ENCODE assay signal across 14 cellular contexts in the genomic region with DNA sequence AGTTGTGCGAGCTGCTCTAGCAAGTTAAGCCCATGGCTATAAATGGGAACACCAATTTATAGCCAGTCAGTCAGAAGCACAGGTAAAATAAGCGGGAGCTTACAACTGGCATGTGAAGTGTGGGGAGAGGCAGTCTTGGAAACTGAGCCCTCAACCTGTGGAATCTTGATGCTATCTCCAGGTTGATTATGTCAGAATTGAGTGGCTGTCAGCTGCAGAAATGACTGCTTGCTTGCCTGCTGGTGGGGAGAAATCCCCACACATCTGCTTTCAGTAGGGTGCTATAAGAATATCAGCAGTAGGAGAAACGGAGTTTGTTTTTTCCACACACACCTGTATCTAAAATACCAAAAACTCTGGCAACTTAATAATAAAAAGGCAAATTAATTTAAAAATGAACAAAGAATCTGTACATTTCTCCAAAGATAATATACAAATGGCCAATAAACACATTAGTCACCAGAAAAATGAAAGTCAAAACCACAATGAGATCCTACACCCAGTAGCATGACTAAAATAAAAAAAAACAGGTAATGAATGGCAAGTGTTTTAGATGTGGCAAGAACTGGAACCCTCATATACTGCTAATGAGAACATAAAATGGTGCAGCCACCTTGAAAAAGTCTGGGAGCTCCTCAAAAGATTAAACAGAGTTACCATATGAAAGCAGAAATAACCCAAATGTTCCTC. TPM values are rescaled to one million over a fixed set of nuclear protein-coding genes. Genes with fewer than 3 reads are reported as not detected.
DNase-seq lines count a peak whose midpoint lies in the region; ATAC-seq, FAIRE-seq and TF ChIP-seq lines count a peak whose summit lies in the region.
"Had no signal": no experiment of that assay in that cellular context is flagged by ENCODE, and none has a peak within 500 bp of the region (broad histone marks: within the 10 kb centered on the region; RNA-seq: fewer than 3 reads in every experiment).

No MANE protein-coding gene starts in this region.

- DNase-seq in EH (ENCODE audit: low read depth), result peak; percentile 49
- DNase-seq in GM12891 (ENCODE audit: insufficient read length, low spot score), result no peak
- peak; percentile 11 for DNase-seq in kidney tubule cell (ENCODE audit: low spot score)
- DNase-seq in progenitor cell of endocrine pancreas (ENCODE audit: low spot score, unreplicated experiment), result no peak
- DNase-seq in stimulated activated CD4-positive, alpha-beta T cell treated with anti-CD3 and anti-CD28 coated beads, Interleukin-4, amount 100 ng/mL, for 4 hours, result no peak
- no peak for DNase-seq in NCI-H2029 (lab: John Stamatoyannopoulos, UW)
- DNase-seq in activated T-helper 2 cell treated with anti-CD3 and anti-CD28 coated beads, Interferon-gamma antibody, Interleukin-2, Interleukin-4, amounts not matched to agents 10 μg/mL and 5 μg/mL and 100 μg/mL, durations not matched to agents 14 hours and 24 hours and 36 hours (ENCODE audit: low spot score), result no peak
- DNase-seq: aorta, NCI-H146, T1000 had no signal

- TF ChIP-seq POLR2A in GM12891 (IDR thresholded peaks at IDR 0.05; ENCODE audit: low read depth, low read length), result no peak

- H3K27ac Mint-ChIP-seq in activated T-helper 17 cell treated with anti-CD3 and anti-CD28 coated beads, Interleukin-2, amount 50 U/mL, for 72 hours, result peak overlapping the region; percentile 17
- no peak overlapping the region for H3K27ac Mint-ChIP-seq in progenitor cell of endocrine pancreas
- no peak overlapping the region for H3K27ac Mint-ChIP-seq in activated T-helper 2 cell treated with anti-CD3 and anti-CD28 coated beads, Interferon-gamma antibody, Interleukin-2, Interleukin-4, amounts not matched to agents 10 μg/mL and 5 μg/mL and 100 μg/mL, durations not matched to agents 14 hours and 24 hours and 36 hours
- H3K27ac Mint-ChIP-seq: natural killer cell treated with Interleukin-12 subunit alpha and Interleukin-12 subunit beta and Interleukin-15 and Interleukin-18, amount 100 ng/mL, for 72 hours had no signal

- no peaks in the 10 kb centered on the region for H3K27me3 Mint-ChIP-seq in activated T-helper 17 cell treated with anti-CD3 and anti-CD28 coated beads, Interleukin-2, amount 50 U/mL, for 72 hours
- H3K27me3 Mint-ChIP-seq in progenitor cell of endocrine pancreas, result no peaks in the 10 kb centered on the region
- no peaks in the 10 kb centered on the region for H3K27me3 Mint-ChIP-seq in activated T-helper 2 cell treated with anti-CD3 and anti-CD28 coated beads, Interferon-gamma antibody, Interleukin-2, Interleukin-4, amounts not matched to agents 10 μg/mL and 5 μg/mL and 100 μg/mL, durations not matched to agents 14 hours and 24 hours and 36 hours (ENCODE audit: low read depth)
- H3K27me3 Mint-ChIP-seq: natural killer cell treated with Interleukin-12 subunit alpha and Interleukin-12 subunit beta and Interleukin-15 and Interleukin-18, amount 100 ng/mL, for 72 hours had no signal

- H3K9me3 Mint-ChIP-seq in activated T-helper 17 cell treated with anti-CD3 and anti-CD28 coated beads, Interleukin-2, amount 50 U/mL, for 72 hours, result no peaks in the 10 kb centered on the region
- no peaks in the 10 kb centered on the region for H3K9me3 Mint-ChIP-seq in progenitor cell of endocrine pancreas (ENCODE audit: low read depth)
- no peaks in the 10 kb centered on the region for H3K9me3 Mint-ChIP-seq in activated T-helper 2 cell treated with anti-CD3 and anti-CD28 coated beads, Interferon-gamma antibody, Interleukin-2, Interleukin-4, amounts not matched to agents 10 μg/mL and 5 μg/mL and 100 μg/mL, durations not matched to agents 14 hours and 24 hours and 36 hours
- H3K9me3 Mint-ChIP-seq: natural killer cell treated with Interleukin-12 subunit alpha and Interleukin-12 subunit beta and Interleukin-15 and Interleukin-18, amount 100 ng/mL, for 72 hours had no signal

- peaks cover 16% of the 10 kb centered on the region for H3K4me1 Mint-ChIP-seq in activated T-helper 17 cell treated with anti-CD3 and anti-CD28 coated beads, Interleukin-2, amount 50 U/mL, for 72 hours
- peaks cover 10% of the 10 kb centered on the region for H3K4me1 Mint-ChIP-seq in progenitor cell of endocrine pancreas (ENCODE audit: low read depth)
- peaks cover 16% of the 10 kb centered on the region for H3K4me1 Mint-ChIP-seq in activated T-helper 2 cell treated with anti-CD3 and anti-CD28 coated beads, Interferon-gamma antibody, Interleukin-2, Interleukin-4, amounts not matched to agents 10 μg/mL and 5 μg/mL and 100 μg/mL, durations not matched to agents 14 hours and 24 hours and 36 hours (ENCODE audit: low read depth)

- intact Hi-C loops in activated T-helper 2 cell treated with anti-CD3 and anti-CD28 coated beads, Interferon-gamma antibody, Interleukin-2, Interleukin-4, amounts not matched to agents 10 μg/mL and 5 μg/mL and 100 μg/mL, durations not matched to agents 14 hours and 24 hours and 36 hours (cut with micrococcal nuclease), result no loop called here

- peaks cover 20% of the 10 kb centered on the region for H3K36me3 Mint-ChIP-seq in activated T-helper 17 cell treated with anti-CD3 and anti-CD28 coated beads, Interleukin-2, amount 50 U/mL, for 72 hours (ENCODE audit: low read depth)
- H3K36me3 Mint-ChIP-seq in progenitor cell of endocrine pancreas (ENCODE audit: insufficient read depth), result peaks cover 2% of the 10 kb centered on the region
- peaks cover 3% of the 10 kb centered on the region for H3K36me3 Mint-ChIP-seq in activated T-helper 2 cell treated with anti-CD3 and anti-CD28 coated beads, Interferon-gamma antibody, Interleukin-2, Interleukin-4, amounts not matched to agents 10 μg/mL and 5 μg/mL and 100 μg/mL, durations not matched to agents 14 hours and 24 hours and 36 hours (ENCODE audit: low read depth)
- H3K36me3 Mint-ChIP-seq: natural killer cell treated with Interleukin-12 subunit alpha and Interleukin-12 subunit beta and Interleukin-15 and Interleukin-18, amount 100 ng/mL, for 72 hours had no signal

- peak; percentile 93 for ATAC-seq in activated T-helper 17 cell treated with anti-CD3 and anti-CD28 coated beads, Interleukin-2, amount 50 U/mL, for 72 hours (replicated peaks)
- ATAC-seq: Right ventricle myocardium inferior had no signal

- H3K4me3 Mint-ChIP-seq in activated T-helper 17 cell treated with anti-CD3 and anti-CD28 coated beads, Interleukin-2, amount 50 U/mL, for 72 hours, result no peak overlapping the region
- no peak overlapping the region for H3K4me3 Mint-ChIP-seq in progenitor cell of endocrine pancreas (ENCODE audit: low read depth)
- H3K4me3 Mint-ChIP-seq in activated T-helper 2 cell treated with anti-CD3 and anti-CD28 coated beads, Interferon-gamma antibody, Interleukin-2, Interleukin-4, amounts not matched to agents 10 μg/mL and 5 μg/mL and 100 μg/mL, durations not matched to agents 14 hours and 24 hours and 36 hours (ENCODE audit: low read depth), result no peak overlapping the region
- H3K4me3 Mint-ChIP-seq: natural killer cell treated with Interleukin-12 subunit alpha and Interleukin-12 subunit beta and Interleukin-15 and Interleukin-18, amount 100 ng/mL, for 72 hours had no signal

- TF ChIP-seq CTCF in progenitor cell of endocrine pancreas (IDR thresholded peaks at IDR 0.05; ENCODE audit: unreplicated experiment), result no peak

- FAIRE-seq in GM12891 (lab: Jason Lieb, UNC), result peak; percentile 72
- FAIRE-seq: G401.6 had no signal

TF ChIP-seq in GM12891, 5 proteins besides CTCF, POLR2A, EP300 and RAD21:
- TF ChIP-seq POU2F2 (IDR thresholded peaks at IDR 0.05; ENCODE audit: low read depth, low read length) (no peak), TAF1 (IDR thresholded peaks at IDR 0.05; ENCODE audit: low read depth, low read length) (no peak), PAX5 (IDR thresholded peaks at IDR 0.05; ENCODE audit: insufficient read depth, low read length, severe bottlenecking) (no peak), SPI1 (IDR thresholded peaks at IDR 0.05; ENCODE audit: low read depth, low read length) (no peak), POLR2AphosphoS5 (IDR thresholded peaks at IDR 0.05; ENCODE audit: low read depth, low read length) (no peak)

RNA-seq across cellular contexts. Expression of a gene that starts 26.0 kb away (rescaled TPM):
- polyA plus RNA-seq in GM12891 (2012; ENCODE audit: low read depth, missing spikeins), result 74.4 TPM
- total RNA-seq in activated T-helper 17 cell treated with anti-CD3 and anti-CD28 coated beads, Interleukin-2, amount 50 U/mL, for 72 hours, result 100 to 1,000 TPM in 1 of 2 donors, 10 to 100 TPM in 1; 97.5 to 130 TPM
- 121 and 127 TPM in 2 replicates for total RNA-seq in progenitor cell of endocrine pancreas
- 144 and 155 TPM in 2 replicates for total RNA-seq in activated T-helper 2 cell treated with anti-CD3 and anti-CD28 coated beads, Interferon-gamma antibody, Interleukin-2, Interleukin-4, amounts not matched to agents 10 μg/mL and 5 μg/mL and 100 μg/mL, durations not matched to agents 14 hours and 24 hours and 36 hours

Comparison
In these comparisons a context has a peak if more than half of its experiments do, and no peak if none do; other contexts are left out.
1. DNase-seq: peak in EH (single experiment) and kidney tubule cell (single experiment); none in GM12891 (single experiment), progenitor cell of endocrine pancreas (single experiment), stimulated activated CD4-positive, alpha-beta T cell treated with anti-CD3 and anti-CD28 coated beads, Interleukin-4, amount 100 ng/mL, for 4 hours (0 of 2), NCI-H2029 (single experiment) and activated T-helper 2 cell treated with anti-CD3 and anti-CD28 coated beads, Interferon-gamma antibody, Interleukin-2, Interleukin-4, amounts not matched to agents 10 μg/mL and 5 μg/mL and 100 μg/mL, durations not matched to agents 14 hours and 24 hours and 36 hours (single experiment).